In the genomic region with DNA sequence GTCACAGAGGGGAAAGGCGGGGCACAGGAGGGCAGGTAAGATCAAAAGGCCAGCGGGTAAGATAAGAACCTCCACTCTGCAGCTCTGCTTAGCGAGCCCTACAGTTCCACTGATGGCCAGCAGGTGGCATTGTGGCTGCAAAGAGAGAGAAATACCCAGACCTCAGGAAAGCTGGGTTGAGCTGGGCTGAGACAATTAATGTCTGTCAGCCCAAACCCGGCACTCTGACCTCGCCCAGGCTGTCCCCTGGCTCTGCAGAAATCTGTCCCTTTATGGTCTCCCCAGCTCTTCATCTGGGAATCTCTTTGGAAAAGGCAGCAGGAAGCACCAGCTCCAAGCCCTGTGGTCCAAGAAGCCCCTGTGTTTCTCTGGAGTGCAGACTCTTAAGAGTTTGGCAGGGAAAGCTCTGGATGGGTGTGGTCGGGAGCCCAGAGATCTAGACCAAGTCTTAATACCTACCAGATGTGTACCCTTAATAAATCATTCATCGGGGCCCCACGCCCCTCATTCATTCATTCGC, we compare ENCODE assay signal across 8 cellular contexts. TPM values are rescaled to one million over a fixed set of nuclear protein-coding genes. Genes with fewer than 3 reads are reported as not detected.
DNase-seq lines count a peak whose midpoint lies in the region; ATAC-seq, FAIRE-seq and TF ChIP-seq lines count a peak whose summit lies in the region.

No MANE protein-coding gene starts in this region.

- H3K56ac ChIP-seq in H1 (replicated peaks; ENCODE audit: insufficient read length, low read depth, low read length): no peak overlapping the region

- peak; percentile 58 for FAIRE-seq in H1 (lab: Jason Lieb, UNC)

- no peak overlapping the region; the same call in 1 of the 2 replicates for H3K18ac ChIP-seq in H1 (ENCODE audit: extremely low read depth, low read length)

- H2BK20ac ChIP-seq in H1 (ENCODE audit: low read length): no peak overlapping the region

- H3K9me3 Mint-ChIP-seq in activated CD8-positive, alpha-beta T cell treated with anti-CD3 and anti-CD28 coated beads, Interleukin-2, amount 10 ng/mL, durations not matched to agents 7 days and 5 days (ENCODE audit: insufficient read depth): no peaks in the 10 kb centered on the region

- peaks cover 3 to 62% of the 10 kb centered on the region in 2 experiments; a peak in 3 of 4 replicates for H3K79me2 ChIP-seq in H1 (ENCODE audit: control insufficient read depth in 1 of 2, insufficient read depth in 2 of 2, low read length in 2 of 2)

- peaks cover 44 to 62% of the 10 kb centered on the region in 2 experiments for H4K20me1 ChIP-seq in H1 (replicated peaks in 1 of 2; ENCODE audit: control insufficient read depth in 1 of 2, insufficient read depth in 2 of 2, low read length in 2 of 2)

- H3K4me1 ChIP-seq in H1 (replicated peaks in 1 of 4; ENCODE audit: control insufficient read depth in 3 of 4, insufficient read depth in 4 of 4, low read length in 3 of 4) (peaks cover 2 to 33% (median 17%) of the 10 kb centered on the region in 4 experiments), mucosa of descending colon (ENCODE audit: low read depth) (no peaks in the 10 kb centered on the region)

- no peaks in the 10 kb centered on the region for H3K27me3 ChIP-seq in H1 (replicated peaks in 1 of 4; ENCODE audit: control insufficient read depth in 3 of 4, extremely low read depth in 1 of 4, insufficient read depth in 3 of 4, low read length in 3 of 4)

- no peak for TF ChIP-seq EP300 in H1 (IDR thresholded peaks at IDR 0.05; ENCODE audit: borderline replicate concordance in 1 of 2, low read depth in 2 of 2, low read length in 2 of 2)

- ATAC-seq in GM18861 (IDR thresholded peaks at IDR 0.05; ENCODE audit: unreplicated experiment) (peak; percentile 72), HG03175 (IDR thresholded peaks at IDR 0.05; ENCODE audit: unreplicated experiment) (peak; percentile 89), mucosa of descending colon (peak; percentile 93)
- ATAC-seq in activated CD8-positive, alpha-beta T cell treated with anti-CD3 and anti-CD28 coated beads, Interleukin-2, amount 10 ng/mL, durations not matched to agents 7 days and 5 days: peak; percentile 99

- H3K27ac Mint-ChIP-seq in activated CD8-positive, alpha-beta T cell treated with anti-CD3 and anti-CD28 coated beads, Interleukin-2, amount 10 ng/mL, durations not matched to agents 7 days and 5 days: peak overlapping the region; percentile 84

- H2AFZ ChIP-seq in H1 (ENCODE audit: low read length): no peak overlapping the region

- H3K9me3 ChIP-seq in H1 (ENCODE audit: insufficient read depth in 2 of 2, low read depth in 1 of 2, low read length in 1 of 2): no peaks in the 10 kb centered on the region
- H3K9me3 ChIP-seq in mucosa of descending colon: no peaks in the 10 kb centered on the region

- no peak overlapping the region for H2AK5ac ChIP-seq in H1 (ENCODE audit: low read depth, low read length)

- H3K4me2 ChIP-seq in H1 (ENCODE audit: insufficient read depth in 1 of 2, low read depth in 2 of 2, low read length in 2 of 2): no peak overlapping the region

- POLR2A ChIA-PET in activated CD8-positive, alpha-beta T cell treated with anti-CD3 and anti-CD28 coated beads, Interleukin-2, amount 10 ng/mL, durations not matched to agents 7 days and 5 days (lab: Charles Lee): interaction anchor here (0.8 to 2.9 kb wide), 7 partner anchors 9 to 437 kb away, joined by 3 to 18 read pairs (median 4); partner anchors contain the start of genes HAPLN3, ISG20, MFGE8 and MRPL46
- POLR2A ChIA-PET in H1 (lab: Charles Lee; ENCODE audit: partially characterized antibody): interaction anchor here (0.8 to 27.2 kb wide), 17 partner anchors 9 to 146 kb away, joined by 3 to 607 read pairs (median 6); partner anchors contain the start of genes HAPLN3 and MFGE8

- intact Hi-C loops in mucosa of descending colon (cut with DNase I, micrococcal nuclease): loop anchor here (5.0 to 10.0 kb wide), 3 partner anchors 110 to 270 kb away; no protein-coding TSS in a partner anchor

- H3K36me3 ChIP-seq in H1 (ENCODE audit: control insufficient read depth in 2 of 4, insufficient read depth in 4 of 4, low read length in 3 of 4) (peaks cover 70 to 97% (median 92%) of the 10 kb centered on the region in 4 experiments), mucosa of descending colon (ENCODE audit: low read depth) (no peaks in the 10 kb centered on the region)

- H4K5ac ChIP-seq in H1 (ENCODE audit: insufficient read length, low read depth, low read length): no peak overlapping the region

- peaks cover 5% of the 10 kb centered on the region; the same call in 1 of the 2 replicates for H3K23me2 ChIP-seq in H1 (ENCODE audit: low read depth, low read length)

- DNase-seq in AG09309 (ENCODE audit: low read depth) (peak; percentile 33), NCI-H774 (lab: John Stamatoyannopoulos, UW) (peak; percentile 35), H1 (ENCODE audit: low read depth in 1 of 2, low spot score in 2 of 2) (peak in 1 of 2 experiments; percentile 94), mucosa of descending colon (peak; percentile 87 to 92 (median 89))
- peak; percentile 97 for DNase-seq in activated CD8-positive, alpha-beta T cell treated with anti-CD3 and anti-CD28 coated beads, Interleukin-2, amount 10 ng/mL, durations not matched to agents 7 days and 5 days
- DNase-seq in stimulated activated CD8-positive, alpha-beta memory T cell treated with anti-CD3 and anti-CD28 coated beads, Interleukin-4, amount 100 ng/mL, for 48 hours: peak; percentile 95

- no peak overlapping the region for H4K91ac ChIP-seq in H1 (replicated peaks; ENCODE audit: insufficient read length, low read length)

- TF ChIP-seq CTCF in AG09309 (IDR thresholded peaks at IDR 0.05; ENCODE audit: control insufficient read depth, insufficient read depth, low read depth, low read length, missing control alignments) (peak; percentile 95), H1 (IDR thresholded peaks at IDR 0.05; ENCODE audit: control extremely low read depth in 1 of 3, insufficient read depth in 1 of 3, low read depth in 1 of 3, low read length in 3 of 3) (peak; percentile 87 to 99 (median 91)), mucosa of descending colon (IDR thresholded peaks at IDR 0.05) (peak; percentile 99)

- no peaks in the 10 kb centered on the region for H3K27me3 Mint-ChIP-seq in activated CD8-positive, alpha-beta T cell treated with anti-CD3 and anti-CD28 coated beads, Interleukin-2, amount 10 ng/mL, durations not matched to agents 7 days and 5 days (ENCODE audit: low read depth)

- H3K4ac ChIP-seq in H1 (replicated peaks; ENCODE audit: insufficient read length, low read depth, low read length): no peak overlapping the region

- H4K8ac ChIP-seq in H1 (ENCODE audit: extremely low read depth, insufficient read depth, low read length): no peak overlapping the region

- H3K36me3 Mint-ChIP-seq in activated CD8-positive, alpha-beta T cell treated with anti-CD3 and anti-CD28 coated beads, Interleukin-2, amount 10 ng/mL, durations not matched to agents 7 days and 5 days (ENCODE audit: low read depth): peaks cover 13% of the 10 kb centered on the region

- peak; percentile 92 to 94 for TF ChIP-seq RAD21 in H1 (IDR thresholded peaks at IDR 0.05 in 1 of 2, conservative IDR thresholded peaks at IDR 0.05 in 1 of 2; ENCODE audit: low read depth in 2 of 2, low read length in 2 of 2)

- WGBS in H1 (ENCODE audit: extremely low coverage in 1 of 2, insufficient coverage in 1 of 2, insufficient read length in 1 of 2, insufficient replicate concordance in 2 of 2, low coverage in 1 of 2, low lambda C conversion rate in 2 of 2, missing lambda C conversion rate in 1 of 2), 2 experiments: 61% methylated on average over 9 of the region's 9 CpGs; no CpG with 5 or more reads in 1 of the 2 experiments

- H3K27ac ChIP-seq in H1 (ENCODE audit: low read depth, low read length): no peak overlapping the region

- no peak overlapping the region for H2BK5ac ChIP-seq in H1 (ENCODE audit: low read depth, low read length)

- no peak overlapping the region for H3K4me3 ChIP-seq in AG09309 (ENCODE audit: control insufficient read depth, low read depth, low read length)
- H3K4me3 ChIP-seq in H1 (ENCODE audit: extremely low read depth in 1 of 4, insufficient read depth in 2 of 4, low read depth in 3 of 4, low read length in 4 of 4): no peak overlapping the region
- no peak overlapping the region for H3K4me3 ChIP-seq in mucosa of descending colon

- H3K23ac ChIP-seq in H1 (ENCODE audit: insufficient read length): no peak overlapping the region

- peaks cover 29% of the 10 kb centered on the region for H3K4me1 Mint-ChIP-seq in activated CD8-positive, alpha-beta T cell treated with anti-CD3 and anti-CD28 coated beads, Interleukin-2, amount 10 ng/mL, durations not matched to agents 7 days and 5 days (ENCODE audit: low read depth)

- no peak overlapping the region for H3K9ac ChIP-seq in H1 (replicated peaks in 1 of 4; ENCODE audit: extremely low read depth in 1 of 4, low read depth in 3 of 4, low read length in 3 of 4)

- H3K4me3 Mint-ChIP-seq in activated CD8-positive, alpha-beta T cell treated with anti-CD3 and anti-CD28 coated beads, Interleukin-2, amount 10 ng/mL, durations not matched to agents 7 days and 5 days: peak overlapping the region; percentile 2

- 0 out of 2 replicates have a peak overlapping the region, but pooled peaks have one; percentile 27 for H2BK12ac ChIP-seq in H1 (ENCODE audit: low read depth, low read length)

- CTCF ChIA-PET in activated CD8-positive, alpha-beta T cell treated with anti-CD3 and anti-CD28 coated beads, Interleukin-2, amount 10 ng/mL, durations not matched to agents 7 days and 5 days (lab: Charles Lee): interaction anchor here (0.6 to 2.6 kb wide), 66 partner anchors 9 to 1290 kb away, joined by 3 to 36 read pairs (median 5); partner anchors contain the start of genes FANCI, HAPLN3, ISG20 and MFGE8
- CTCF ChIA-PET in H1 (lab: Charles Lee; ENCODE audit: partially characterized antibody): interaction anchor here (0.6 to 7.8 kb wide), 57 partner anchors 10 to 371 kb away, joined by 3 to 94 read pairs (median 4); partner anchors contain the start of genes ABHD2, FANCI, HAPLN3 and MFGE8

- no peak overlapping the region for H3K14ac ChIP-seq in H1 (ENCODE audit: insufficient read length)

- no peak overlapping the region for H2BK120ac ChIP-seq in H1 (replicated peaks; ENCODE audit: low read depth, low read length)

- TF ChIP-seq POLR2A in H1 (IDR thresholded peaks at IDR 0.05; ENCODE audit: control extremely low read depth in 1 of 2, low read depth in 2 of 2, low read length in 2 of 2): no peak

- H3K79me1 ChIP-seq in H1 (ENCODE audit: low read depth, low read length): peaks cover 34% of the 10 kb centered on the region

- H2BK15ac ChIP-seq in H1 (ENCODE audit: low read length): no peak overlapping the region

RNA-seq across cellular contexts. Expression of gene MFGE8, which starts 8.3 kb away (rescaled TPM):
- 10 to 100 TPM; 34.7 to 44.8 TPM for total RNA-seq in activated CD8-positive, alpha-beta T cell treated with anti-CD3 and anti-CD28 coated beads, Interleukin-2, amount 10 ng/mL, durations not matched to agents 7 days and 5 days
- total RNA-seq in H1 (2021; fragmentation: NEBNext Ultra II Directional; extraction: Animal tissue kit (Norgen Biotek cat#: 25700)): 1,211 and 1,237 TPM in 2 replicates
- 2,117 and 2,643 TPM in 2 replicates for polyA plus RNA-seq in H1 (2011; rRNA removed)
- 1,895 TPM for polyA plus RNA-seq in H1 (2011; cell fraction: cytosol; rRNA removed)
- polyA plus RNA-seq in H1 (2011; cell fraction: nucleus; rRNA removed): 4,441 TPM
- 1,613 to 2,038 TPM (median 1,926 TPM) in 4 replicates for polyA plus RNA-seq in H1 (2012, experiment 1 of 2)
- polyA plus RNA-seq in H1 (2012, experiment 2 of 2): 1,448 TPM
- polyA plus RNA-seq in H1 (2013, experiment 1 of 2): 955 TPM
- polyA plus RNA-seq in H1 (2013, experiment 2 of 2): 930 TPM
- 1,165 and 1,269 TPM in 2 replicates for polyA minus RNA-seq in H1 (2011; rRNA and poly(A)+ RNA removed)
- 1,023 TPM for polyA minus RNA-seq in H1 (2011; cell fraction: cytosol; rRNA and poly(A)+ RNA removed)
- 1,091 TPM for polyA minus RNA-seq in H1 (2011; cell fraction: nucleus; rRNA and poly(A)+ RNA removed)
- 100 to 1,000 TPM in 1 of 3 donors, 10 to 100 TPM in 2; 24.2 to 102 (median 66.7) TPM for total RNA-seq in mucosa of descending colon

RNA-seq across cellular contexts. Expression of gene HAPLN3, which starts 9.5 kb away (rescaled TPM):
- total RNA-seq in activated CD8-positive, alpha-beta T cell treated with anti-CD3 and anti-CD28 coated beads, Interleukin-2, amount 10 ng/mL, durations not matched to agents 7 days and 5 days: 10 to 100 TPM; 75.7 to 79.0 TPM
- 76.2 and 80.9 TPM in 2 replicates for total RNA-seq in H1 (2021; fragmentation: NEBNext Ultra II Directional; extraction: Animal tissue kit (Norgen Biotek cat#: 25700))
- 79.7 and 115 TPM in 2 replicates for polyA plus RNA-seq in H1 (2011; rRNA removed)
- 102 TPM for polyA plus RNA-seq in H1 (2011; cell fraction: cytosol; rRNA removed)
- 143 TPM for polyA plus RNA-seq in H1 (2011; cell fraction: nucleus; rRNA removed)
- polyA plus RNA-seq in H1 (2012, experiment 1 of 2): 49.1 to 81.6 TPM (median 72.4 TPM) in 4 replicates
- polyA plus RNA-seq in H1 (2012, experiment 2 of 2): 68.3 TPM
- 61.1 TPM for polyA plus RNA-seq in H1 (2013, experiment 1 of 2)
- polyA plus RNA-seq in H1 (2013, experiment 2 of 2): 63.9 TPM
- 17.3 and 31.2 TPM in 2 replicates for polyA minus RNA-seq in H1 (2011; rRNA and poly(A)+ RNA removed)
- polyA minus RNA-seq in H1 (2011; cell fraction: cytosol; rRNA and poly(A)+ RNA removed): 40.7 TPM
- polyA minus RNA-seq in H1 (2011; cell fraction: nucleus; rRNA and poly(A)+ RNA removed): 26.8 TPM
- 1 to 10 TPM; 2.7 to 6.7 (median 4.0) TPM for total RNA-seq in mucosa of descending colon

Comparison
In these comparisons a context has a peak if more than half of its experiments do, and no peak if none do; other contexts are left out.
1. RNA of gene MFGE8, which starts 8.3 kb away (total RNA-seq): 1,211 to 1,237 TPM in H1; 24.2 to 102 TPM in mucosa of descending colon and 34.7 to 44.8 TPM in activated CD8-positive, alpha-beta T cell treated with anti-CD3 and anti-CD28 coated beads, Interleukin-2, amount 10 ng/mL, durations not matched to agents 7 days and 5 days; every median in the first group is over 10 times any median in the second.
2. RNA of gene HAPLN3, which starts 9.5 kb away (total RNA-seq): 75.7 to 79.0 TPM in activated CD8-positive, alpha-beta T cell treated with anti-CD3 and anti-CD28 coated beads, Interleukin-2, amount 10 ng/mL, durations not matched to agents 7 days and 5 days and 76.2 to 80.9 TPM in H1; 2.7 to 6.7 TPM in mucosa of descending colon; every median in the first group is over 10 times any median in the second.
3. Peak in every context shown above with its lines, with median percentiles within 50 percentile points of each other: CTCF ChIP-seq and ATAC-seq.